In genomic region chr16:87324411-87325275, GRCh38 we compare ENCODE assay signal across 9 cellular contexts. TPM values are rescaled to one million over a fixed set of nuclear protein-coding genes. Genes with fewer than 3 reads are reported as not detected.
A peak's percentile ranks its signal among the peaks of the same experiment; 100 is the strongest.
DNase-seq lines count a peak whose midpoint lies in the region; ATAC-seq, FAIRE-seq and TF ChIP-seq lines count a peak whose summit lies in the region.
"Had no signal": no experiment of that assay in that cellular context is flagged by ENCODE, and none has a peak within 500 bp of the region (broad histone marks: within the 10 kb centered on the region; RNA-seq: fewer than 3 reads in every experiment).

No MANE protein-coding gene starts in this region.

- TF ChIP-seq RAD21 in A549 (conservative IDR thresholded peaks at IDR 0.05 in 1 of 2, IDR thresholded peaks at IDR 0.05 in 1 of 2), result peak; percentile 49 to 51; a peak in 3 of 5 replicates

- H3K9me3 ChIP-seq in A549 (no peaks in the 10 kb centered on the region), astrocyte (ENCODE audit: insufficient read depth, low read depth, low read length) (no peaks in the 10 kb centered on the region)

- TF ChIP-seq CTCF in A549 (IDR thresholded peaks at IDR 0.05) (peak; percentile 67), GM12873 (IDR thresholded peaks at IDR 0.05; ENCODE audit: insufficient read depth, low read depth, low read length, missing control alignments) (peak; percentile 88), astrocyte (IDR thresholded peaks at IDR 0.05; ENCODE audit: insufficient read depth, low read depth, low read length) (peak; percentile 62)

- ATAC-seq in A549 (peak; percentile 45 to 82; a peak in 3 of 6 replicates), GM18520 (IDR thresholded peaks at IDR 0.05; ENCODE audit: unreplicated experiment) (no peak), HG02571 (IDR thresholded peaks at IDR 0.05; ENCODE audit: unreplicated experiment) (no peak)

- H3K27ac ChIP-seq in A549 (peak overlapping the region in 1 of 2 experiments; percentile 13; a peak in 1 of 6 replicates), astrocyte (ENCODE audit: low read depth, low read length) (no peak overlapping the region)
- H3K27ac ChIP-seq: epithelial cell of prostate had no signal

- no peak for TF ChIP-seq EP300 in A549 (IDR thresholded peaks at IDR 0.05)

- H3K4me1 ChIP-seq in A549, result peaks cover 7% of the 10 kb centered on the region; the same call in 2 of the 3 replicates
- peaks cover 6% of the 10 kb centered on the region for H3K4me1 ChIP-seq in astrocyte (ENCODE audit: insufficient read depth, low read length)

- no peaks in the 10 kb centered on the region for H3K36me3 ChIP-seq in astrocyte (ENCODE audit: insufficient read depth, low read length)

- no peaks in the 10 kb centered on the region for H3K27me3 Mint-ChIP-seq in astrocyte (ENCODE audit: low read depth, unreplicated experiment)

- H3K27me3 ChIP-seq in astrocyte (ENCODE audit: insufficient read depth, low read length), result no peaks in the 10 kb centered on the region

- POLR2A ChIA-PET in A549 (lab: Yijun Ruan, JAX), result no interaction called here

- no peak overlapping the region for H3K4me3 Mint-ChIP-seq in astrocyte (ENCODE audit: unreplicated experiment)

- no peaks in the 10 kb centered on the region for H3K9me3 Mint-ChIP-seq in astrocyte (ENCODE audit: unreplicated experiment)

- H3K4me1 Mint-ChIP-seq in astrocyte (ENCODE audit: low read depth, unreplicated experiment), result peaks cover 11% of the 10 kb centered on the region

- H3K9ac ChIP-seq in astrocyte (ENCODE audit: low read length), result no peak overlapping the region

- peak overlapping the region; percentile 38 for H3K27ac Mint-ChIP-seq in astrocyte (ENCODE audit: unreplicated experiment)

- peak; percentile 19 to 77 for DNase-seq in A549 (ENCODE audit: low read depth in 1 of 2, low spot score in 1 of 2)
- DNase-seq in RPMI8226, result peak; percentile 22
- DNase-seq in astrocyte (ENCODE audit: low read depth), result no peak
- DNase-seq in iPS-NIHi11 (ENCODE audit: low spot score), result peak; percentile 94
- DNase-seq in stimulated activated CD4-positive, alpha-beta T cell treated with anti-CD3 and anti-CD28 coated beads, Interleukin-2, amount 100 ng/mL, for 4 hours (ENCODE audit: low read depth), result peak; percentile 16

- H3K4me2 ChIP-seq in A549 (no peak overlapping the region), astrocyte (ENCODE audit: low read length) (no peak overlapping the region)

- 63% methylated on average over 22 of the region's 28 CpGs for WGBS in A549 (ENCODE audit: missing lambda C conversion rate)

- peaks cover 48% of the 10 kb centered on the region for H4K20me1 ChIP-seq in astrocyte (ENCODE audit: insufficient read depth, low read length)

- H3K79me2 ChIP-seq in astrocyte (ENCODE audit: insufficient read depth, low read length), result peaks cover 2% of the 10 kb centered on the region

- FAIRE-seq in A549 (lab: Jason Lieb, UNC) (no peak), astrocyte (lab: Jason Lieb, UNC) (no peak)

- no peak for TF ChIP-seq POLR2A in A549 (IDR thresholded peaks at IDR 0.05; ENCODE audit: low read length)

- peaks cover 9% of the 10 kb centered on the region for H3K36me3 Mint-ChIP-seq in astrocyte (ENCODE audit: low read depth, unreplicated experiment)

- no peak overlapping the region for H2AFZ ChIP-seq in astrocyte (ENCODE audit: low read depth, low read length)

- H3K4me3 ChIP-seq in A549 (no peak overlapping the region), astrocyte (ENCODE audit: insufficient read depth, low read depth, low read length) (no peak overlapping the region)

- CTCF ChIA-PET in A549 (lab: Yijun Ruan, JAX), result interaction anchor here (0.6 to 2.6 kb wide), 20 partner anchors 9 to 311 kb away, joined by 3 to 23 read pairs (median 4); partner anchors contain the start of gene FBXO31

TF ChIP-seq in A549, 52 proteins besides CTCF, POLR2A, EP300 and RAD21:
- TF ChIP-seq RFX5 (IDR thresholded peaks at IDR 0.05) (no peak), SMC3 (IDR thresholded peaks at IDR 0.05) (peak; percentile 47; the same call in 2 of the 3 replicates)
TF ChIP-seq in A549: peak in this region for 1.

RNA-seq across cellular contexts. Expression of gene C16orf95, which starts 7.5 kb away (rescaled TPM):
- 3.4 and 3.5 TPM in 2 replicates for polyA plus RNA-seq in A549 (2011; rRNA removed)
- 8.1 and 10.3 TPM in 2 replicates for polyA plus RNA-seq in A549 (2012; cell fraction: cytosol; rRNA removed)
- polyA plus RNA-seq in A549 (2012; cell fraction: nucleus; rRNA removed), result 9.7 and 10.6 TPM in 2 replicates
- polyA plus RNA-seq in A549 (2017; fragmentation: RNase III; extraction: RNeasy Plus Mini Kit Qiagen cat#74134 plus additional on column Dnase treatment), result 4.2 to 6.3 TPM (median 6.1 TPM) in 3 replicates
- 1.7 and 4.2 TPM in 2 replicates for polyA minus RNA-seq in A549 (2011; rRNA and poly(A)+ RNA removed)
- 3.3 and 3.6 TPM in 2 replicates for total RNA-seq in astrocyte

RNA-seq across cellular contexts. Expression of gene FBXO31, which starts 58.9 kb away (rescaled TPM):
- polyA plus RNA-seq in A549 (2011; rRNA removed) (10.5 and 11.1 TPM in 2 replicates), A549 (2017; fragmentation: RNase III; extraction: RNeasy Plus Mini Kit Qiagen cat#74134 plus additional on column Dnase treatment) (11.1 to 13.3 TPM (median 11.9 TPM) in 3 replicates)
- 12.8 and 16.5 TPM in 2 replicates for polyA plus RNA-seq in A549 (2012; cell fraction: cytosol; rRNA removed)
- 49.4 and 61.3 TPM in 2 replicates for polyA plus RNA-seq in A549 (2012; cell fraction: nucleus; rRNA removed)
- polyA minus RNA-seq in A549 (2011; rRNA and poly(A)+ RNA removed), result 20.6 and 22.3 TPM in 2 replicates
- total RNA-seq in astrocyte, result 33.4 and 34.9 TPM in 2 replicates

Comparison
In these comparisons a context has a peak if more than half of its experiments do, and no peak if none do; other contexts are left out.
1. ATAC-seq: peak in A549 (2 of 2); none in GM18520 (single experiment) and HG02571 (single experiment).
2. Peak in every context shown above with its lines, with median percentiles within 50 percentile points of each other: CTCF ChIP-seq.